ENCODE assay signal across 29 cellular contexts in the genomic region with DNA sequence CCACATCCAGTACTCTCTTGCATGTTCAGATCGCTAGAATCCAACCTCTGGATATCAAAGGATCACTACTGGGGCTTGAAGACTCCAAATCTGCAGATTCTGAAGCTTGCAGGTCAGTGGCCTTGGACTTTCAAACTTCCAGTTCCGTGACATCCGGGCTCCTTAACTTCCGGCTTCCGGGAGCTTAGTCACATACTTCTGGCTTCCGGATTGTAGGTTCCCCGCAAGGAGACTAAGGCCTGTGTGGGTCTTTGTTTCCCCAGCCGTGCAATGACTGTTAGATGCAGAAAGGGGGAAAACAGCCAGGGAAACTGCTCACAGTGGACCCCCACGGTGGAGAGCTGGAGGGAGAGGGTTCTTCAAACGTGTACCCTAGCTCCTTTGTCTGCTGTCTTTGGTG. TPM values are rescaled to one million over a fixed set of nuclear protein-coding genes. Genes with fewer than 3 reads are reported as not detected.
DNase-seq lines count a peak whose midpoint lies in the region; ATAC-seq and TF ChIP-seq lines count a peak whose summit lies in the region.
"Had no signal": no experiment of that assay in that cellular context is flagged by ENCODE, and none has a peak within 500 bp of the region (broad histone marks: within the 10 kb centered on the region; RNA-seq: fewer than 3 reads in every experiment).

No MANE protein-coding gene starts in this region.

- peak; percentile 32; the same call in 1 of the 2 replicates for ATAC-seq in WTC11
- ATAC-seq: activated T-cell treated with anti-CD3 and anti-CD28 coated beads, Interleukin-2, amount 50 U/mL, for 72 hours; left ventricle myocardium superior; naive thymus-derived CD8-positive, alpha-beta T cell; right cardiac atrium; stimulated activated naive CD8-positive, alpha-beta T cell treated with anti-CD3 and anti-CD28 coated beads, Interleukin-15, Interleukin-2, amounts not matched to agents 100 U/mL and 50 U/mL, for 24 hours had no signal

- H3K4me3 Mint-ChIP-seq in WTC11 = no peak overlapping the region
- no peak overlapping the region for H3K4me3 Mint-ChIP-seq in endothelial cell (ENCODE audit: unreplicated experiment)
- H3K4me3 Mint-ChIP-seq: activated naive CD8-positive, alpha-beta T cell; activated T-cell treated with anti-CD3 and anti-CD28 coated beads, Interleukin-2, amount 50 U/mL, for 72 hours; CD14-positive monocyte; naive thymus-derived CD8-positive, alpha-beta T cell had no signal

- CTCF ChIA-PET in WTC11 (lab: Charles Lee) = interaction anchor here (1.1 kb wide), 1 partner anchor 45 kb away, joined by 5 read pairs; no protein-coding TSS in a partner anchor

- no peak overlapping the region for H3K27ac Mint-ChIP-seq in WTC11
- H3K27ac Mint-ChIP-seq in endothelial cell (ENCODE audit: unreplicated experiment) = no peak overlapping the region
- H3K27ac Mint-ChIP-seq: activated naive CD8-positive, alpha-beta T cell; activated T-cell treated with anti-CD3 and anti-CD28 coated beads, Interleukin-2, amount 50 U/mL, for 72 hours; naive thymus-derived CD8-positive, alpha-beta T cell had no signal

- POLR2A ChIA-PET in WTC11 (lab: Charles Lee) = no interaction called here

- DNase-seq in A172 (ENCODE audit: low spot score) = peak; percentile 34
- peak; percentile 12 for DNase-seq in COLO829 (ENCODE audit: low spot score)
- DNase-seq in HuH-7.5 (ENCODE audit: low spot score) = peak; percentile 36
- peak; percentile 13 for DNase-seq in WTC11 (ENCODE audit: low spot score)
- DNase-seq in stimulated activated naive CD4-positive, alpha-beta T cell (lab: John Stamatoyannopoulos, UW) = no peak
- no peak for DNase-seq in NCI-H146 (lab: John Stamatoyannopoulos, UW)
- no peak for DNase-seq in D341Med (ENCODE audit: low spot score)
- no peak for DNase-seq in endothelial cell (ENCODE audit: low spot score)
- DNase-seq: activated CD4-positive, alpha-beta T cell treated with anti-CD3 and anti-CD28 coated beads for 4 hours; activated T-cell treated with anti-CD3 and anti-CD28 coated beads, Interleukin-2, amount 50 U/mL, for 72 hours; aorta; central memory CD4-positive, alpha-beta T cell; dermis blood vessel endothelial cell; DMS 273 treated with DMSO at 0.1 percent for 48 hours; hypothalamus; left ventricle myocardium superior; midbrain; naive thymus-derived CD8-positive, alpha-beta T cell; NCI-H1436; NCI-H2107; right cardiac atrium; stimulated activated naive CD8-positive, alpha-beta T cell treated with anti-CD3 and anti-CD28 coated beads, Interleukin-15, Interleukin-2, amounts not matched to agents 100 U/mL and 50 U/mL, for 24 hours; T-helper 2 cell; thyroid gland had no signal

- peaks cover 6% of the 10 kb centered on the region for H3K4me1 Mint-ChIP-seq in WTC11
- no peaks in the 10 kb centered on the region for H3K4me1 Mint-ChIP-seq in endothelial cell (ENCODE audit: unreplicated experiment)
- H3K4me1 Mint-ChIP-seq: CD14-positive monocyte; naive thymus-derived CD8-positive, alpha-beta T cell had no signal

- TF ChIP-seq CTCF in WTC11 (IDR thresholded peaks at IDR 0.05) (no peak), endothelial cell (IDR thresholded peaks at IDR 0.05; ENCODE audit: unreplicated experiment) (no peak)

- H3K36me3 Mint-ChIP-seq in WTC11 = peaks cover 62% of the 10 kb centered on the region
- H3K36me3 Mint-ChIP-seq in endothelial cell (ENCODE audit: low read depth, unreplicated experiment) = peaks cover 17% of the 10 kb centered on the region

- peaks cover 10% of the 10 kb centered on the region for H3K27me3 Mint-ChIP-seq in WTC11 (ENCODE audit: low read depth)
- peaks cover 1% of the 10 kb centered on the region for H3K27me3 Mint-ChIP-seq in endothelial cell (ENCODE audit: unreplicated experiment)

- H3K9me3 Mint-ChIP-seq in WTC11 (peaks cover 84% of the 10 kb centered on the region), endothelial cell (ENCODE audit: unreplicated experiment) (peaks cover 11% of the 10 kb centered on the region)

TF ChIP-seq in WTC11, 78 proteins besides CTCF, POLR2A, EP300 and RAD21:
- TF ChIP-seq, protein P1, sequence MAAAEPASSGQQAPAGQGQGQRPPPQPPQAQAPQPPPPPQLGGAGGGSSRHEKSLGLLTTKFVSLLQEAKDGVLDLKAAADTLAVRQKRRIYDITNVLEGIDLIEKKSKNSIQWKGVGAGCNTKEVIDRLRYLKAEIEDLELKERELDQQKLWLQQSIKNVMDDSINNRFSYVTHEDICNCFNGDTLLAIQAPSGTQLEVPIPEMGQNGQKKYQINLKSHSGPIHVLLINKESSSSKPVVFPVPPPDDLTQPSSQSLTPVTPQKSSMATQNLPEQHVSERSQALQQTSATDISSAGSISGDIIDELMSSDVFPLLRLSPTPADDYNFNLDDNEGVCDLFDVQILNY (CRISPR knock-in tag; IDR thresholded peaks at IDR 0.05) = no peak
- no peak for TF ChIP-seq SMAD4 (CRISPR knock-in tag; IDR thresholded peaks at IDR 0.05)
- TF ChIP-seq, protein P2, sequence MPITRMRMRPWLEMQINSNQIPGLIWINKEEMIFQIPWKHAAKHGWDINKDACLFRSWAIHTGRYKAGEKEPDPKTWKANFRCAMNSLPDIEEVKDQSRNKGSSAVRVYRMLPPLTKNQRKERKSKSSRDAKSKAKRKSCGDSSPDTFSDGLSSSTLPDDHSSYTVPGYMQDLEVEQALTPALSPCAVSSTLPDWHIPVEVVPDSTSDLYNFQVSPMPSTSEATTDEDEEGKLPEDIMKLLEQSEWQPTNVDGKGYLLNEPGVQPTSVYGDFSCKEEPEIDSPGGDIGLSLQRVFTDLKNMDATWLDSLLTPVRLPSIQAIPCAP (CRISPR knock-in tag; IDR thresholded peaks at IDR 0.05) = no peak
- TF ChIP-seq, protein P3, sequence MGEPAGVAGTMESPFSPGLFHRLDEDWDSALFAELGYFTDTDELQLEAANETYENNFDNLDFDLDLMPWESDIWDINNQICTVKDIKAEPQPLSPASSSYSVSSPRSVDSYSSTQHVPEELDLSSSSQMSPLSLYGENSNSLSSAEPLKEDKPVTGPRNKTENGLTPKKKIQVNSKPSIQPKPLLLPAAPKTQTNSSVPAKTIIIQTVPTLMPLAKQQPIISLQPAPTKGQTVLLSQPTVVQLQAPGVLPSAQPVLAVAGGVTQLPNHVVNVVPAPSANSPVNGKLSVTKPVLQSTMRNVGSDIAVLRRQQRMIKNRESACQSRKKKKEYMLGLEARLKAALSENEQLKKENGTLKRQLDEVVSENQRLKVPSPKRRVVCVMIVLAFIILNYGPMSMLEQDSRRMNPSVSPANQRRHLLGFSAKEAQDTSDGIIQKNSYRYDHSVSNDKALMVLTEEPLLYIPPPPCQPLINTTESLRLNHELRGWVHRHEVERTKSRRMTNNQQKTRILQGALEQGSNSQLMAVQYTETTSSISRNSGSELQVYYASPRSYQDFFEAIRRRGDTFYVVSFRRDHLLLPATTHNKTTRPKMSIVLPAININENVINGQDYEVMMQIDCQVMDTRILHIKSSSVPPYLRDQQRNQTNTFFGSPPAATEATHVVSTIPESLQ (CRISPR knock-in tag; IDR thresholded peaks at IDR 0.05) = no peak
- TF ChIP-seq, protein P4, sequence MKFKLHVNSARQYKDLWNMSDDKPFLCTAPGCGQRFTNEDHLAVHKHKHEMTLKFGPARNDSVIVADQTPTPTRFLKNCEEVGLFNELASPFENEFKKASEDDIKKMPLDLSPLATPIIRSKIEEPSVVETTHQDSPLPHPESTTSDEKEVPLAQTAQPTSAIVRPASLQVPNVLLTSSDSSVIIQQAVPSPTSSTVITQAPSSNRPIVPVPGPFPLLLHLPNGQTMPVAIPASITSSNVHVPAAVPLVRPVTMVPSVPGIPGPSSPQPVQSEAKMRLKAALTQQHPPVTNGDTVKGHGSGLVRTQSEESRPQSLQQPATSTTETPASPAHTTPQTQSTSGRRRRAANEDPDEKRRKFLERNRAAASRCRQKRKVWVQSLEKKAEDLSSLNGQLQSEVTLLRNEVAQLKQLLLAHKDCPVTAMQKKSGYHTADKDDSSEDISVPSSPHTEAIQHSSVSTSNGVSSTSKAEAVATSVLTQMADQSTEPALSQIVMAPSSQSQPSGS (CRISPR knock-in tag; IDR thresholded peaks at IDR 0.05; ENCODE audit: borderline replicate concordance, low read depth) = no peak
- TF ChIP-seq FOXK1 (CRISPR knock-in tag; IDR thresholded peaks at IDR 0.05) = no peak
- TF ChIP-seq, protein P5, sequence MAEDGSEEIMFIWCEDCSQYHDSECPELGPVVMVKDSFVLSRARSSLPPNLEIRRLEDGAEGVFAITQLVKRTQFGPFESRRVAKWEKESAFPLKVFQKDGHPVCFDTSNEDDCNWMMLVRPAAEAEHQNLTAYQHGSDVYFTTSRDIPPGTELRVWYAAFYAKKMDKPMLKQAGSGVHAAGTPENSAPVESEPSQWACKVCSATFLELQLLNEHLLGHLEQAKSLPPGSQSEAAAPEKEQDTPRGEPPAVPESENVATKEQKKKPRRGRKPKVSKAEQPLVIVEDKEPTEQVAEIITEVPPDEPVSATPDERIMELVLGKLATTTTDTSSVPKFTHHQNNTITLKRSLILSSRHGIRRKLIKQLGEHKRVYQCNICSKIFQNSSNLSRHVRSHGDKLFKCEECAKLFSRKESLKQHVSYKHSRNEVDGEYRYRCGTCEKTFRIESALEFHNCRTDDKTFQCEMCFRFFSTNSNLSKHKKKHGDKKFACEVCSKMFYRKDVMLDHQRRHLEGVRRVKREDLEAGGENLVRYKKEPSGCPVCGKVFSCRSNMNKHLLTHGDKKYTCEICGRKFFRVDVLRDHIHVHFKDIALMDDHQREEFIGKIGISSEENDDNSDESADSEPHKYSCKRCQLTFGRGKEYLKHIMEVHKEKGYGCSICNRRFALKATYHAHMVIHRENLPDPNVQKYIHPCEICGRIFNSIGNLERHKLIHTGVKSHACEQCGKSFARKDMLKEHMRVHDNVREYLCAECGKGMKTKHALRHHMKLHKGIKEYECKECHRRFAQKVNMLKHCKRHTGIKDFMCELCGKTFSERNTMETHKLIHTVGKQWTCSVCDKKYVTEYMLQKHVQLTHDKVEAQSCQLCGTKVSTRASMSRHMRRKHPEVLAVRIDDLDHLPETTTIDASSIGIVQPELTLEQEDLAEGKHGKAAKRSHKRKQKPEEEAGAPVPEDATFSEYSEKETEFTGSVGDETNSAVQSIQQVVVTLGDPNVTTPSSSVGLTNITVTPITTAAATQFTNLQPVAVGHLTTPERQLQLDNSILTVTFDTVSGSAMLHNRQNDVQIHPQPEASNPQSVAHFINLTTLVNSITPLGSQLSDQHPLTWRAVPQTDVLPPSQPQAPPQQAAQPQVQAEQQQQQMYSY (CRISPR knock-in tag; IDR thresholded peaks at IDR 0.05) = peak; percentile 71
- no peak for TF ChIP-seq TEAD4 (CRISPR knock-in tag; IDR thresholded peaks at IDR 0.05)

RNA-seq across cellular contexts. Expression of a gene that starts 41.4 kb away (rescaled TPM):
- total RNA-seq in A172 (2014; rRNA removed; shearing (Covaris generic)) = 11.7 and 15.4 TPM in 2 replicates
- total RNA-seq in WTC11 (2021) = 13.5 to 16.2 TPM (median 14.8 TPM) in 3 replicates
- total RNA-seq in endothelial cell (ENCODE audit: unreplicated experiment) = 17.5 TPM

RNA-seq across cellular contexts. Expression of a gene that starts 47.2 kb away (rescaled TPM):
- total RNA-seq in A172 (2014; rRNA removed; shearing (Covaris generic)) = 0.02 and 0.10 TPM in 2 replicates
- total RNA-seq in WTC11 (2021) = 3.0 to 4.0 TPM (median 3.2 TPM) in 3 replicates
- 1.2 TPM for total RNA-seq in endothelial cell (ENCODE audit: unreplicated experiment)
- total RNA-seq: naive thymus-derived CD8-positive, alpha-beta T cell had no signal

RNA-seq across cellular contexts. Expression of a gene that starts 56.6 kb away (rescaled TPM):
- not detected in 2 replicates for total RNA-seq in A172 (2014; rRNA removed; shearing (Covaris generic))
- not detected in 3 replicates for total RNA-seq in WTC11 (2021)
- not detected for total RNA-seq in endothelial cell (ENCODE audit: unreplicated experiment)
- total RNA-seq: activated T-cell treated with anti-CD3 and anti-CD28 coated beads, Interleukin-2, amount 50 U/mL, for 72 hours; dermis blood vessel endothelial cell; fibroblast of lung; H4; left ventricle myocardium superior; naive thymus-derived CD8-positive, alpha-beta T cell; NCI-H460; right cardiac atrium had no signal

Comparison
In these comparisons a context has a peak if more than half of its experiments do, and no peak if none do; other contexts are left out.
1. DNase-seq: peak in A172 (single experiment), COLO829 (single experiment), HuH-7.5 (single experiment) and WTC11 (single experiment); none in stimulated activated naive CD4-positive, alpha-beta T cell (0 of 6), NCI-H146 (single experiment), D341Med (single experiment) and endothelial cell (single experiment).